In genomic region chr15:89332446-89332845, GRCh38 we compare ENCODE assay signal across 8 cellular contexts. TPM values are rescaled to one million over a fixed set of nuclear protein-coding genes. Genes with fewer than 3 reads are reported as not detected.
DNase-seq lines count a peak whose midpoint lies in the region; ATAC-seq and TF ChIP-seq lines count a peak whose summit lies in the region.

No MANE protein-coding gene starts in this region.

- H3K4me3 Mint-ChIP-seq in chondrocyte (ENCODE audit: unreplicated experiment) (peak overlapping the region; percentile 63), progenitor cell of endocrine pancreas (ENCODE audit: low read depth) (peak overlapping the region; percentile 45)

- H3K4me1 Mint-ChIP-seq in chondrocyte (ENCODE audit: low read depth) (peaks cover 48% of the 10 kb centered on the region), progenitor cell of endocrine pancreas (ENCODE audit: low read depth) (peaks cover 16% of the 10 kb centered on the region)

- no peaks in the 10 kb centered on the region for H3K9me2 ChIP-seq in Loucy (replicated peaks; ENCODE audit: low read depth, low read length)

- ATAC-seq in HG03469 (IDR thresholded peaks at IDR 0.05; ENCODE audit: unreplicated experiment): no peak

- H3K27me3 Mint-ChIP-seq in chondrocyte (ENCODE audit: low read depth) (no peaks in the 10 kb centered on the region), progenitor cell of endocrine pancreas (peaks cover 12% of the 10 kb centered on the region)

- peak overlapping the region; percentile 98 for H3K4me3 ChIP-seq in Loucy (ENCODE audit: low read length, poor library complexity, severe bottlenecking)

- H4K20me1 ChIP-seq in Loucy (ENCODE audit: insufficient read depth, low read length, poor library complexity, severe bottlenecking): peaks cover 64% of the 10 kb centered on the region

- H3K4me1 ChIP-seq in Loucy (ENCODE audit: insufficient read depth, low read length, poor library complexity, severe bottlenecking): peaks cover 61% of the 10 kb centered on the region

- H3K27ac Mint-ChIP-seq in chondrocyte (ENCODE audit: unreplicated experiment): no peak overlapping the region
- H3K27ac Mint-ChIP-seq in progenitor cell of endocrine pancreas: no peak overlapping the region

- peak overlapping the region; percentile 96 for H3K4me2 ChIP-seq in Loucy (ENCODE audit: low read depth, low read length, poor library complexity, severe bottlenecking)

- DNase-seq in SIG-M5 treated with dmso at 0.1 percent for 504 hours (lab: John Stamatoyannopoulos, UW; ENCODE audit: unreplicated experiment): peak; percentile 19
- no peak for DNase-seq in SIG-M5 (lab: John Stamatoyannopoulos, UW)
- DNase-seq in chondrocyte (ENCODE audit: low spot score): no peak
- no peak for DNase-seq in progenitor cell of endocrine pancreas (ENCODE audit: low spot score, unreplicated experiment)
- no peak for DNase-seq in UCSD-AML1 (lab: John Stamatoyannopoulos, UW; ENCODE audit: unreplicated experiment)
- no peak for DNase-seq in SKM-1 treated with dmso at 0.1 percent for 144 hours (lab: John Stamatoyannopoulos, UW; ENCODE audit: unreplicated experiment)

- H3F3A ChIP-seq in Loucy (ENCODE audit: low read depth): peaks cover 12% of the 10 kb centered on the region; the same call in 1 of the 2 replicates

- H2AFZ ChIP-seq in Loucy (ENCODE audit: low read length): no peak overlapping the region

- peak overlapping the region; percentile 91 for H3K9ac ChIP-seq in Loucy (ENCODE audit: low read depth, low read length, poor library complexity, severe bottlenecking)

- H3K36me3 Mint-ChIP-seq in chondrocyte (ENCODE audit: low read depth) (peaks cover 29% of the 10 kb centered on the region), progenitor cell of endocrine pancreas (ENCODE audit: insufficient read depth) (peaks cover 14% of the 10 kb centered on the region)

- H3K9me3 Mint-ChIP-seq in chondrocyte (ENCODE audit: low read depth) (no peaks in the 10 kb centered on the region), progenitor cell of endocrine pancreas (ENCODE audit: low read depth) (no peaks in the 10 kb centered on the region)

- H3K27me3 ChIP-seq in Loucy (ENCODE audit: insufficient read depth, low read length, poor library complexity, severe bottlenecking): no peaks in the 10 kb centered on the region

- no peaks in the 10 kb centered on the region for H3K9me3 ChIP-seq in Loucy (ENCODE audit: insufficient read depth, low read depth, low read length)

- peaks cover 68% of the 10 kb centered on the region for H3K79me2 ChIP-seq in Loucy (ENCODE audit: insufficient read depth, low read length)

- TF ChIP-seq CTCF in Loucy (conservative IDR thresholded peaks at IDR 0.05; ENCODE audit: low read length) (peak; percentile 58), chondrocyte (IDR thresholded peaks at IDR 0.05) (peak; percentile 77), progenitor cell of endocrine pancreas (IDR thresholded peaks at IDR 0.05; ENCODE audit: unreplicated experiment) (peak; percentile 52)

- H3K36me3 ChIP-seq in Loucy (ENCODE audit: insufficient read depth, low read length): peaks cover 40% of the 10 kb centered on the region; the same call in 1 of the 2 replicates

RNA-seq across cellular contexts. Expression of gene POLG, which starts 2.2 kb away (rescaled TPM):
- total RNA-seq in chondrocyte: 49.7 to 54.2 TPM (median 52.1 TPM) in 3 replicates
- 69.3 and 156 TPM in 2 replicates for total RNA-seq in progenitor cell of endocrine pancreas
